ENCODE assay signal across 28 cellular contexts in genomic region chr3:119221779-119222320, GRCh38. TPM values are rescaled to one million over a fixed set of nuclear protein-coding genes. Genes with fewer than 3 reads are reported as not detected.
DNase-seq lines count a peak whose midpoint lies in the region; ATAC-seq and TF ChIP-seq lines count a peak whose summit lies in the region.
"Had no signal": no experiment of that assay in that cellular context is flagged by ENCODE, and none has a peak within 500 bp of the region (broad histone marks: within the 10 kb centered on the region; RNA-seq: fewer than 3 reads in every experiment).

No MANE protein-coding gene starts in this region.

- H3K4me1 Mint-ChIP-seq in activated CD8-positive, alpha-beta T cell treated with anti-CD3 and anti-CD28 coated beads for 36 hours (ENCODE audit: low read depth), result peaks cover 25% of the 10 kb centered on the region
- peaks cover 21% of the 10 kb centered on the region for H3K4me1 Mint-ChIP-seq in activated CD8-positive, alpha-beta T cell treated with anti-CD3 and anti-CD28 coated beads, Interleukin-2, amount 10 ng/mL, durations not matched to agents 7 days and 5 days (ENCODE audit: low read depth)
- peaks cover 26 to 86% (median 77%) of the 10 kb centered on the region in 7 donors for H3K4me1 Mint-ChIP-seq in naive thymus-derived CD4-positive, alpha-beta T cell
- peaks cover 40% of the 10 kb centered on the region for H3K4me1 Mint-ChIP-seq in stimulated activated effector memory CD8-positive, alpha-beta T cell treated with anti-CD3 and anti-CD28 coated beads, Interleukin-12 subunit alpha, Interleukin-12 subunit beta, amount 100 ng/mL, for 72 hours
- H3K4me1 Mint-ChIP-seq: H9 had no signal

- H3K36me3 Mint-ChIP-seq in activated CD8-positive, alpha-beta T cell treated with anti-CD3 and anti-CD28 coated beads for 36 hours (ENCODE audit: low read depth), result peaks cover 39% of the 10 kb centered on the region
- peaks cover 55% of the 10 kb centered on the region for H3K36me3 Mint-ChIP-seq in activated CD8-positive, alpha-beta T cell treated with anti-CD3 and anti-CD28 coated beads, Interleukin-2, amount 10 ng/mL, durations not matched to agents 7 days and 5 days (ENCODE audit: low read depth)
- peaks cover 7 to 57% (median 37%) of the 10 kb centered on the region in 5 donors for H3K36me3 Mint-ChIP-seq in naive thymus-derived CD4-positive, alpha-beta T cell
- peaks cover 99% of the 10 kb centered on the region for H3K36me3 Mint-ChIP-seq in stimulated activated effector memory CD8-positive, alpha-beta T cell treated with anti-CD3 and anti-CD28 coated beads, Interleukin-12 subunit alpha, Interleukin-12 subunit beta, amount 100 ng/mL, for 72 hours

- no peaks in the 10 kb centered on the region for H3K9me3 ChIP-seq in colonic mucosa
- H3K9me3 ChIP-seq in naive thymus-derived CD4-positive, alpha-beta T cell (ENCODE audit: control insufficient read depth in 2 of 3, low read length in 3 of 3), result no peaks in the 10 kb centered on the region
- no peaks in the 10 kb centered on the region for H3K9me3 ChIP-seq in ascending aorta
- no peaks in the 10 kb centered on the region for H3K9me3 ChIP-seq in A673 (ENCODE audit: low read depth, low read length, poor library complexity, severe bottlenecking)
- H3K9me3 ChIP-seq: BLaER1 treated with 17β-estradiol and CSF1 and Interleukin-3, amounts not matched to agents 10 nM and 100 nM; body of pancreas; pancreas had no signal

- no peak overlapping the region for H3K4me3 ChIP-seq in colonic mucosa
- H3K4me3 ChIP-seq in naive thymus-derived CD4-positive, alpha-beta T cell (ENCODE audit: low read length), result no peak overlapping the region
- H3K4me3 ChIP-seq in ascending aorta, result no peak overlapping the region
- H3K4me3 ChIP-seq in A673 (ENCODE audit: low read depth, low read length, poor library complexity, severe bottlenecking), result no peak overlapping the region
- H3K4me3 ChIP-seq: BLaER1 treated with 17β-estradiol and CSF1 and Interleukin-3, amounts not matched to agents 10 nM and 100 nM; body of pancreas; pancreas; SK-N-MC had no signal

- H3K27me3 Mint-ChIP-seq in activated CD8-positive, alpha-beta T cell treated with anti-CD3 and anti-CD28 coated beads for 36 hours, result no peaks in the 10 kb centered on the region
- no peaks in the 10 kb centered on the region for H3K27me3 Mint-ChIP-seq in activated CD8-positive, alpha-beta T cell treated with anti-CD3 and anti-CD28 coated beads, Interleukin-2, amount 10 ng/mL, durations not matched to agents 7 days and 5 days (ENCODE audit: low read depth)
- no peaks in the 10 kb centered on the region for H3K27me3 Mint-ChIP-seq in naive thymus-derived CD4-positive, alpha-beta T cell
- H3K27me3 Mint-ChIP-seq: naive B cell had no signal

- no peak overlapping the region for H3K4me3 Mint-ChIP-seq in activated CD8-positive, alpha-beta T cell treated with anti-CD3 and anti-CD28 coated beads for 36 hours
- no peak overlapping the region for H3K4me3 Mint-ChIP-seq in activated CD8-positive, alpha-beta T cell treated with anti-CD3 and anti-CD28 coated beads, Interleukin-2, amount 10 ng/mL, durations not matched to agents 7 days and 5 days
- H3K4me3 Mint-ChIP-seq in naive thymus-derived CD4-positive, alpha-beta T cell, result peak overlapping the region in 1 of 10 donors; percentile 17
- no peak overlapping the region for H3K4me3 Mint-ChIP-seq in stimulated activated effector memory CD8-positive, alpha-beta T cell treated with anti-CD3 and anti-CD28 coated beads, Interleukin-12 subunit alpha, Interleukin-12 subunit beta, amount 100 ng/mL, for 72 hours
- H3K4me3 Mint-ChIP-seq: H9; naive B cell; T-helper 2 cell treated with Interferon-gamma antibody and Interleukin-4, amounts not matched to agents 5 μg/mL and 100 μg/mL, for 36 hours had no signal

- DNase-seq in activated CD8-positive, alpha-beta T cell treated with anti-CD3 and anti-CD28 coated beads for 36 hours, result no peak
- DNase-seq in activated CD8-positive, alpha-beta T cell treated with anti-CD3 and anti-CD28 coated beads, Interleukin-2, amount 10 ng/mL, durations not matched to agents 7 days and 5 days, result no peak
- DNase-seq in ELR (ENCODE audit: low read depth) (peak; percentile 4), colonic mucosa (no peak), ascending aorta (ENCODE audit: low spot score in 2 of 2) (no peak), A673 (ENCODE audit: low spot score) (no peak)
- DNase-seq in naive thymus-derived CD4-positive, alpha-beta T cell, result no peak
- no peak for DNase-seq in stimulated activated effector memory CD8-positive, alpha-beta T cell treated with anti-CD3 and anti-CD28 coated beads, Interleukin-12 subunit alpha, Interleukin-12 subunit beta, amount 100 ng/mL, for 72 hours (ENCODE audit: low spot score in 2 of 2)
- DNase-seq: activated CD4-positive, alpha-beta T cell treated with anti-CD3 and anti-CD28 coated beads, Interleukin-2, amount 50 U/mL, for 4 hours; body of pancreas; H9; head of caudate nucleus; left colon; mesendoderm; MM.1S; naive B cell; NCI-H1417 treated with DMSO at 0.1 percent for 48 hours; NCI-H2107; NCI-H446 treated with DMSO at 0.1 percent for 48 hours; pancreas; right cardiac atrium; stimulated activated CD4-positive, alpha-beta T cell treated with anti-CD3 and anti-CD28 coated beads, Interleukin-12 subunit alpha, Interleukin-12 subunit beta, amount 100 ng/mL, for 4 hours; stimulated activated CD4-positive, alpha-beta T cell treated with anti-CD3 and anti-CD28 coated beads, Interleukin-4, amount 100 ng/mL, for 4 hours had no signal

- no peak for ATAC-seq in activated CD8-positive, alpha-beta T cell treated with anti-CD3 and anti-CD28 coated beads for 36 hours
- no peak for ATAC-seq in activated CD8-positive, alpha-beta T cell treated with anti-CD3 and anti-CD28 coated beads, Interleukin-2, amount 10 ng/mL, durations not matched to agents 7 days and 5 days
- ATAC-seq in naive thymus-derived CD4-positive, alpha-beta T cell, result no peak
- no peak for ATAC-seq in stimulated activated effector memory CD8-positive, alpha-beta T cell treated with anti-CD3 and anti-CD28 coated beads, Interleukin-12 subunit alpha, Interleukin-12 subunit beta, amount 100 ng/mL, for 72 hours
- ATAC-seq: right cardiac atrium had no signal

- H3K4me1 ChIP-seq in colonic mucosa (no peaks in the 10 kb centered on the region), ascending aorta (no peaks in the 10 kb centered on the region), A673 (ENCODE audit: insufficient read depth, low read length, poor library complexity, severe bottlenecking) (no peaks in the 10 kb centered on the region)
- H3K4me1 ChIP-seq in naive thymus-derived CD4-positive, alpha-beta T cell (ENCODE audit: control insufficient read depth in 2 of 2, insufficient read depth in 2 of 2, low read length in 2 of 2), result peaks cover 9 to 44% of the 10 kb centered on the region in 2 donors
- H3K4me1 ChIP-seq: pancreas had no signal

- CTCF ChIA-PET in activated CD8-positive, alpha-beta T cell treated with anti-CD3 and anti-CD28 coated beads for 36 hours (lab: Charles Lee), result interaction anchor here (1.2 kb wide), 1 partner anchor 337 kb away, joined by 4 read pairs; no protein-coding TSS in a partner anchor
- CTCF ChIA-PET in activated CD8-positive, alpha-beta T cell treated with anti-CD3 and anti-CD28 coated beads, Interleukin-2, amount 10 ng/mL, durations not matched to agents 7 days and 5 days (lab: Charles Lee), result interaction anchor here (0.7 kb wide), 1 partner anchor 19 kb away, joined by 3 read pairs; the partner anchor contains the start of gene B4GALT4
- CTCF ChIA-PET in naive thymus-derived CD4-positive, alpha-beta T cell (lab: Charles Lee), result interaction anchor here (1.3 kb wide), 1 partner anchor 20 kb away, joined by 4 read pairs; no protein-coding TSS in a partner anchor
- CTCF ChIA-PET in A673 (lab: Charles Lee), result no interaction called here

- H3K27ac ChIP-seq in colonic mucosa (peak overlapping the region; percentile 23), ascending aorta (no peak overlapping the region), A673 (ENCODE audit: low read depth, low read length, poor library complexity, severe bottlenecking) (no peak overlapping the region)
- peak overlapping the region; percentile 19 for H3K27ac ChIP-seq in naive thymus-derived CD4-positive, alpha-beta T cell (ENCODE audit: low read depth, low read length)
- H3K27ac ChIP-seq: BLaER1 treated with 17β-estradiol and CSF1 and Interleukin-3, amounts not matched to agents 10 nM and 100 nM; pancreas; SK-N-MC had no signal

- H3K27me3 ChIP-seq in colonic mucosa, result no peaks in the 10 kb centered on the region
- no peaks in the 10 kb centered on the region for H3K27me3 ChIP-seq in naive thymus-derived CD4-positive, alpha-beta T cell (ENCODE audit: control insufficient read depth in 2 of 2, insufficient read depth in 2 of 2, low read length in 2 of 2)
- H3K27me3 ChIP-seq in ascending aorta, result no peaks in the 10 kb centered on the region
- H3K27me3 ChIP-seq in A673 (replicated peaks; ENCODE audit: insufficient read depth, low read depth, low read length, poor library complexity), result no peaks in the 10 kb centered on the region
- H3K27me3 ChIP-seq: BLaER1 treated with 17β-estradiol and CSF1 and Interleukin-3, amounts not matched to agents 10 nM and 100 nM; body of pancreas; pancreas had no signal

- POLR2A ChIA-PET in activated CD8-positive, alpha-beta T cell treated with anti-CD3 and anti-CD28 coated beads for 36 hours (lab: Charles Lee), result interaction anchor here (1.4 kb wide), 1 partner anchor 117 kb away, joined by 3 read pairs; no protein-coding TSS in a partner anchor
- POLR2A ChIA-PET in activated CD8-positive, alpha-beta T cell treated with anti-CD3 and anti-CD28 coated beads, Interleukin-2, amount 10 ng/mL, durations not matched to agents 7 days and 5 days (lab: Charles Lee), result interaction anchor here (1.8 kb wide), 1 partner anchor 19 kb away, joined by 5 read pairs; the partner anchor contains the start of gene B4GALT4
- POLR2A ChIA-PET in naive thymus-derived CD4-positive, alpha-beta T cell (lab: Charles Lee), result interaction anchor here (0.6 to 0.7 kb wide), 2 partner anchors 11 to 17 kb away, joined by 3 to 4 read pairs; no protein-coding TSS in a partner anchor
- POLR2A ChIA-PET in A673 (lab: Charles Lee; ENCODE audit: low non-redundant PET), result no interaction called here

- H3K9ac ChIP-seq in colonic mucosa (ENCODE audit: low read depth in 2 of 2, low read length in 2 of 2), result no peak overlapping the region
- H3K9ac ChIP-seq: BLaER1 treated with 17β-estradiol and CSF1 and Interleukin-3, amounts not matched to agents 10 nM and 100 nM had no signal

- intact Hi-C loops in activated CD8-positive, alpha-beta T cell treated with anti-CD3 and anti-CD28 coated beads for 36 hours (cut with micrococcal nuclease), result no loop called here
- intact Hi-C loops in colonic mucosa (cut with DNase I), result no loop called here
- intact Hi-C loops in naive thymus-derived CD4-positive, alpha-beta T cell (cut with micrococcal nuclease), result no loop called here
- intact Hi-C loops in ascending aorta (cut with DNase I), result no loop called here
- intact Hi-C loops in A673 (cut with micrococcal nuclease; ENCODE audit: unreplicated experiment), result no loop called here

- H3K27ac Mint-ChIP-seq in activated CD8-positive, alpha-beta T cell treated with anti-CD3 and anti-CD28 coated beads for 36 hours, result peak overlapping the region; percentile 69
- no peak overlapping the region for H3K27ac Mint-ChIP-seq in activated CD8-positive, alpha-beta T cell treated with anti-CD3 and anti-CD28 coated beads, Interleukin-2, amount 10 ng/mL, durations not matched to agents 7 days and 5 days
- peak overlapping the region in 8 of 9 donors; percentile 89 to 99 (median 94) for H3K27ac Mint-ChIP-seq in naive thymus-derived CD4-positive, alpha-beta T cell
- H3K27ac Mint-ChIP-seq in stimulated activated effector memory CD8-positive, alpha-beta T cell treated with anti-CD3 and anti-CD28 coated beads, Interleukin-12 subunit alpha, Interleukin-12 subunit beta, amount 100 ng/mL, for 72 hours, result no peak overlapping the region
- H3K27ac Mint-ChIP-seq: T-helper 2 cell treated with Interferon-gamma antibody and Interleukin-4, amounts not matched to agents 5 μg/mL and 100 μg/mL, for 36 hours had no signal

- H3K36me3 ChIP-seq in colonic mucosa (no peaks in the 10 kb centered on the region), ascending aorta (peaks cover 34 to 66% of the 10 kb centered on the region in 2 donors), A673 (ENCODE audit: insufficient read depth, low read length, poor library complexity, severe bottlenecking) (peaks cover 11% of the 10 kb centered on the region)
- peaks cover 4 to 62% (median 13%) of the 10 kb centered on the region in 3 experiments for H3K36me3 ChIP-seq in naive thymus-derived CD4-positive, alpha-beta T cell (ENCODE audit: control insufficient read depth in 2 of 3, insufficient read depth in 3 of 3, low read length in 3 of 3)

- H3K9me3 Mint-ChIP-seq in activated CD8-positive, alpha-beta T cell treated with anti-CD3 and anti-CD28 coated beads for 36 hours, result no peaks in the 10 kb centered on the region
- no peaks in the 10 kb centered on the region for H3K9me3 Mint-ChIP-seq in activated CD8-positive, alpha-beta T cell treated with anti-CD3 and anti-CD28 coated beads, Interleukin-2, amount 10 ng/mL, durations not matched to agents 7 days and 5 days (ENCODE audit: insufficient read depth)
- H3K9me3 Mint-ChIP-seq in naive thymus-derived CD4-positive, alpha-beta T cell, result peaks cover 0 to 2% (median 0%) of the 10 kb centered on the region in 11 donors
- no peaks in the 10 kb centered on the region for H3K9me3 Mint-ChIP-seq in stimulated activated effector memory CD8-positive, alpha-beta T cell treated with anti-CD3 and anti-CD28 coated beads, Interleukin-12 subunit alpha, Interleukin-12 subunit beta, amount 100 ng/mL, for 72 hours
- H3K9me3 Mint-ChIP-seq: H9; naive B cell; T-helper 2 cell treated with Interferon-gamma antibody and Interleukin-4, amounts not matched to agents 5 μg/mL and 100 μg/mL, for 36 hours had no signal

- TF ChIP-seq CTCF in activated CD8-positive, alpha-beta T cell treated with anti-CD3 and anti-CD28 coated beads for 36 hours (IDR thresholded peaks at IDR 0.05), result no peak
- TF ChIP-seq CTCF in colonic mucosa (IDR thresholded peaks at IDR 0.05) (no peak), ascending aorta (IDR thresholded peaks at IDR 0.05) (no peak), A673 (conservative IDR thresholded peaks at IDR 0.05; ENCODE audit: low read depth, low read length) (no peak)

- BruUV-seq in A673 (replicated peaks; lab: Mats Ljungman, UMichigan), result no TSS peak

RNA-seq across cellular contexts. Expression of gene B4GALT4, which starts 18.8 kb away (rescaled TPM):
- 10 to 100 TPM; 13.3 to 15.2 TPM for total RNA-seq in activated CD8-positive, alpha-beta T cell treated with anti-CD3 and anti-CD28 coated beads for 36 hours
- total RNA-seq in activated CD8-positive, alpha-beta T cell treated with anti-CD3 and anti-CD28 coated beads, Interleukin-2, amount 10 ng/mL, durations not matched to agents 7 days and 5 days, result 10 to 100 TPM; 16.3 to 16.4 TPM
- 10 to 100 TPM; 43.1 to 54.5 TPM for total RNA-seq in colonic mucosa
- total RNA-seq in naive thymus-derived CD4-positive, alpha-beta T cell, result 10 to 100 TPM; 18.0 to 39.8 (median 31.9) TPM
- polyA plus RNA-seq in naive thymus-derived CD4-positive, alpha-beta T cell, result 10 to 100 TPM; 17.9 to 29.6 TPM
- total RNA-seq in ascending aorta, result 6.4 TPM
- total RNA-seq in A673 (2021), result 9.9 and 10.8 TPM in 2 replicates

RNA-seq across cellular contexts. Expression of gene UPK1B, which starts 48.5 kb away (rescaled TPM):
- total RNA-seq in activated CD8-positive, alpha-beta T cell treated with anti-CD3 and anti-CD28 coated beads for 36 hours, result not detected
- not detected for total RNA-seq in activated CD8-positive, alpha-beta T cell treated with anti-CD3 and anti-CD28 coated beads, Interleukin-2, amount 10 ng/mL, durations not matched to agents 7 days and 5 days
- total RNA-seq in colonic mucosa, result not detected
- total RNA-seq in naive thymus-derived CD4-positive, alpha-beta T cell, result not detected
- polyA plus RNA-seq in naive thymus-derived CD4-positive, alpha-beta T cell, result 1 to 10 TPM in 1 of 2 donors, under 1 TPM in 1; 0.11 to 1.3 TPM
- total RNA-seq in ascending aorta, result not detected
- total RNA-seq in A673 (2021), result not detected in 2 replicates
- total RNA-seq: fibroblast of lung, left colon, RPMI7951 had no signal
- polyA plus RNA-seq: fibroblast of lung had no signal

Comparison
In these comparisons a context has a peak if more than half of its experiments do, and no peak if none do; other contexts are left out.
1. H3K27ac Mint-ChIP-seq: peak in activated CD8-positive, alpha-beta T cell treated with anti-CD3 and anti-CD28 coated beads for 36 hours (single experiment) and naive thymus-derived CD4-positive, alpha-beta T cell (8 of 9); none in activated CD8-positive, alpha-beta T cell treated with anti-CD3 and anti-CD28 coated beads, Interleukin-2, amount 10 ng/mL, durations not matched to agents 7 days and 5 days (single experiment) and stimulated activated effector memory CD8-positive, alpha-beta T cell treated with anti-CD3 and anti-CD28 coated beads, Interleukin-12 subunit alpha, Interleukin-12 subunit beta, amount 100 ng/mL, for 72 hours (single experiment).
2. H3K27ac ChIP-seq: peak in colonic mucosa (single experiment) and naive thymus-derived CD4-positive, alpha-beta T cell (single experiment); none in ascending aorta (0 of 2) and A673 (single experiment).